Comparison of ENCODE assay signal across 9 cellular contexts in the genomic region with DNA sequence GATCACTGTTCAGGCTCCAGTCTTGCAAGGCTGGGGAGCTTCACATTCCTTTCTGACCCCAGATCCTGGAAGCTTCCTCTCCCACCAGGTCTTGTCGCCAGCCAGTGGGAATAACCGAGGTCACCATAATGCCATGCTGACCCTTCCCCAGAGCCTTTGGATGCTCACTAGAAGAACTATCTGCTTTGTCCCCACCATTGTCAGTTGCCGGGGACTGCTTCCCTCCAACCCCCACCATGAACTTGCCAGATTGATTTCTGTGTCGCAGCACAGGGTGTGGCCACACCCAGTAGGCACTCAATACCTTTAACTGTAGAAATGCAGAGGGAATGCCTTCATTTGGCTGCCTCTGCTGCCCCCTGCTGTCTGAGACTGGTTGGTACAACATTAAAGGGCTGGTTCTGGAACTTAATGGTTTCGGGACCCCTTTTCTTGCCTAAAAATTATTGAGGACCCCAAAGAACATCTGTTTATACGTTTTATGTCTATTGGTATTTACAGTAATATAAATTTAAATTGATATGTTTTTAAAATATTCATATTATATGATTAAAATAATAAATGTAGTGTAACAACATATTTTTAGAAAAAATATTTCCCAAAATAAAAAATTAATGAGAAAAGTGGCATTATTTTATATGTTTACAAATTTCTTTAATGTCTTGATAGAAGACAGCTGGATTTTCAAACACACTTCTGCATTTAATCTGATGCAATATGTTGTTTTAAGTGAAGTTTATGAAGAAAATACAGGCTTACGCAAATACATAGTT. TPM values are rescaled to one million over a fixed set of nuclear protein-coding genes. Genes with fewer than 3 reads are reported as not detected.
A peak's percentile ranks its signal among the peaks of the same experiment; 100 is the strongest.
DNase-seq lines count a peak whose midpoint lies in the region; ATAC-seq and TF ChIP-seq lines count a peak whose summit lies in the region.
"Had no signal": no experiment of that assay in that cellular context is flagged by ENCODE, and none has a peak within 500 bp of the region (broad histone marks: within the 10 kb centered on the region; RNA-seq: fewer than 3 reads in every experiment).

No MANE protein-coding gene starts in this region.

- CTCF ChIA-PET in T-cell (lab: Charles Lee) = interaction anchor here (0.5 to 6.8 kb wide), 9 partner anchors 9 to 144 kb away, joined by 3 to 64 read pairs (median 4); no protein-coding TSS in a partner anchor

- no peak overlapping the region for H3K27ac ChIP-seq in gastrocnemius medialis

- H3K27ac Mint-ChIP-seq in T-cell = no peak overlapping the region
- H3K27ac Mint-ChIP-seq: stimulated activated naive CD8-positive, alpha-beta T cell treated with anti-CD3 and anti-CD28 coated beads, Interleukin-15, Interleukin-2, amounts not matched to agents 100 ng/mL and 50 ng/mL, for 24 hours had no signal

- ATAC-seq in T-cell (replicated peaks in 1 of 4) (peak; percentile 74 to 93 (median 89)), left ventricle myocardium superior (peak; percentile 56), gastrocnemius medialis (peak; percentile 46 to 83), HG03439 (IDR thresholded peaks at IDR 0.05; ENCODE audit: unreplicated experiment) (no peak), HG02938 (IDR thresholded peaks at IDR 0.05; ENCODE audit: unreplicated experiment) (no peak)

- in situ Hi-C loops in GM13976 (cut with MboI; ENCODE audit: low sequenced_read_pairs, unreplicated experiment) = loop anchor here (5.0 kb wide), 1 partner anchor 85 kb away; no protein-coding TSS in a partner anchor
- in situ Hi-C loops in gastrocnemius medialis (cut with MboI; ENCODE audit: low sequenced_read_pairs in 4 of 4) = loop anchor here (5.0 to 25.0 kb wide), 3 partner anchors 85 to 248 kb away; no protein-coding TSS in a partner anchor

- H3K27me3 Mint-ChIP-seq in T-cell = peaks cover 0 to under 1% of the 10 kb centered on the region in 2 donors

- H3K4me1 Mint-ChIP-seq in T-cell = peaks cover 28 to 54% (median 33%) of the 10 kb centered on the region in 3 donors

- H3K4me3 Mint-ChIP-seq in T-cell = no peak overlapping the region
- H3K4me3 Mint-ChIP-seq: stimulated activated naive CD8-positive, alpha-beta T cell treated with anti-CD3 and anti-CD28 coated beads, Interleukin-15, Interleukin-2, amounts not matched to agents 100 ng/mL and 50 ng/mL, for 24 hours had no signal

- no peak overlapping the region for H3K4me3 ChIP-seq in gastrocnemius medialis

- POLR2A ChIA-PET in T-cell (lab: Charles Lee) = interaction anchor here in 1 of 2 donors (0.6 kb wide), 1 partner anchor 62 kb away, joined by 3 read pairs; no protein-coding TSS in a partner anchor

- H3K27me3 ChIP-seq in gastrocnemius medialis = no peaks in the 10 kb centered on the region

- H3K36me3 Mint-ChIP-seq in T-cell = no peaks in the 10 kb centered on the region

- no peak for TF ChIP-seq POLR2A in gastrocnemius medialis (IDR thresholded peaks at IDR 0.05)

- H3K4me1 ChIP-seq in gastrocnemius medialis = no peaks in the 10 kb centered on the region

- intact Hi-C loops in left ventricle myocardium superior (cut with micrococcal nuclease) (loop anchor here (2.0 kb wide), 2 partner anchors 90 to 144 kb away; no protein-coding TSS in a partner anchor), gastrocnemius medialis (cut with DNase I; ENCODE audit: low total_unique reads) (loop anchor here (1.0 kb wide), 2 partner anchors 87 to 144 kb away; no protein-coding TSS in a partner anchor)

- DNase-seq in GM13976 (ENCODE audit: low spot score) (peak; percentile 78), NCI-H128 (lab: John Stamatoyannopoulos, UW; ENCODE audit: unreplicated experiment) (peak; percentile 88), T-cell (peak; percentile 51 to 83 (median 76)), left ventricle myocardium superior (peak; percentile 69), gastrocnemius medialis (peak in 1 of 2 donors; percentile 64)
- peak; percentile 68 for DNase-seq in activated naive CD8-positive, alpha-beta T cell treated with anti-CD3 and anti-CD28 coated beads, Interleukin-2, amount 50 U/mL, for 16 hours (ENCODE audit: low read depth, low spot score)

- TF ChIP-seq CTCF in GM13976 (IDR thresholded peaks at IDR 0.05; ENCODE audit: borderline replicate concordance, control extremely low read depth, extremely low read depth, insufficient read depth, missing control alignments) = peak; percentile 84
- peak; percentile 88 to 93 (median 92) for TF ChIP-seq CTCF in gastrocnemius medialis (IDR thresholded peaks at IDR 0.05 in 4 of 5, conservative IDR thresholded peaks at IDR 0.05 in 1 of 5)

- H3K9me3 ChIP-seq in gastrocnemius medialis = no peaks in the 10 kb centered on the region

- no peaks in the 10 kb centered on the region for H3K36me3 ChIP-seq in gastrocnemius medialis

- H3K9me3 Mint-ChIP-seq in T-cell = no peaks in the 10 kb centered on the region
- H3K9me3 Mint-ChIP-seq: stimulated activated naive CD8-positive, alpha-beta T cell treated with anti-CD3 and anti-CD28 coated beads, Interleukin-15, Interleukin-2, amounts not matched to agents 100 ng/mL and 50 ng/mL, for 24 hours had no signal

RNA-seq across cellular contexts. Expression of a gene that starts 6.6 kb away (rescaled TPM):
- total RNA-seq in T-cell = 10 to 100 TPM; 31.4 to 81.3 (median 70.9) TPM
- 8.4 TPM for total RNA-seq in left ventricle myocardium superior
- total RNA-seq in gastrocnemius medialis = 10 to 100 TPM in 3 of 4 donors, 1 to 10 TPM in 1; 5.6 to 12.6 (median 11.2) TPM

RNA-seq across cellular contexts. Expression of a gene that starts 29.7 kb away (rescaled TPM):
- total RNA-seq in T-cell (10 to 100 TPM in 3 of 5 donors, 1 to 10 TPM in 2; 5.2 to 16.4 (median 13.9) TPM), left ventricle myocardium superior (58.5 TPM), gastrocnemius medialis (10 to 100 TPM; 18.5 to 42.4 (median 34.8) TPM)

Comparison
In these comparisons a context has a peak if more than half of its experiments do, and no peak if none do; other contexts are left out.
1. ATAC-seq: peak in T-cell (4 of 4), left ventricle myocardium superior (single experiment) and gastrocnemius medialis (2 of 2); none in HG03439 (single experiment) and HG02938 (single experiment).